Comparison of ENCODE assay signal across 24 cellular contexts in the genomic region with DNA sequence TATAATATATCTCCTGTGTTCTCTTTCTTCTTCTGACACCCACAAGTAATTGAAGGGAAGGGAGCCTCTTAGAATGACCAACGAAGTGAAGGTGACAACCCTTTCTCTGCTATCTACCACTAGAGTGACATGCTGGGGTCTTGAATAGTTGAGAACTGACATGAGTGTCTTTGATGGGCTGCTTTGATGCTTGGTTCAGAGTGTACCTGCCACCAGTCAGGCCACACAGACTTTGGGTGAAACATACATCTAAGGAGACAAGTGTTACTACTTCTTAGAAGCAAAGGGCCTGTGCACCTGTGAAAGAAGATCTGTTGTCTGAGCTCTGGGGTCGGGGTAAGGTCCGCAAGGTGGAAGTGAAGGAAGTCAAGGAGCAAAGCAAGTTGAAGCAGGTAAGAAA.
"Had no signal": no experiment of that assay in that cellular context is flagged by ENCODE, and none has a peak within 500 bp of the region (broad histone marks: within the 10 kb centered on the region; RNA-seq: fewer than 3 reads in every experiment).

No MANE protein-coding gene starts in this region.

- H3K27ac Mint-ChIP-seq: memory B cell; nephron; stimulated activated effector memory CD8-positive, alpha-beta T cell treated with anti-CD3 and anti-CD28 coated beads, Interleukin-12 subunit alpha, Interleukin-12 subunit beta, amount 100 ng/mL, for 72 hours had no signal

- H3K27me3 Mint-ChIP-seq: memory B cell had no signal

- DNase-seq: dermis blood vessel endothelial cell; effector memory CD4-positive, alpha-beta T cell; foreskin keratinocyte; kidney; occipital lobe; ovary; posterior cingulate gyrus; psoas muscle; right cardiac atrium; sigmoid colon; stimulated activated CD4-positive, alpha-beta T cell treated with anti-CD3 and anti-CD28 coated beads, Interleukin-2, amount 100 ng/mL, for 24 hours; stimulated activated CD4-positive, alpha-beta T cell treated with anti-CD3 and anti-CD28 coated beads, Interleukin-4, amount 100 ng/mL, for 24 hours; stimulated activated naive CD4-positive, alpha-beta T cell treated with Interleukin-2 at 50 U/mL for 16 hours; stomach; thyroid gland; trophoblast cell had no signal

- H3K4me3 ChIP-seq: coronary artery, esophagus muscularis mucosa, lung, ovary, psoas muscle, sigmoid colon, stomach, thyroid gland, vagina had no signal

- H3K27me3 ChIP-seq: esophagus muscularis mucosa, foreskin keratinocyte, ovary, sigmoid colon, stomach, thyroid gland, vagina had no signal

- H3K27ac ChIP-seq: coronary artery, esophagus muscularis mucosa, foreskin keratinocyte, ovary, psoas muscle, sigmoid colon, stomach, thyroid gland, vagina had no signal

- H3K4me1 ChIP-seq: esophagus muscularis mucosa, foreskin keratinocyte, psoas muscle, sigmoid colon, thyroid gland, vagina had no signal

- H3K9me3 ChIP-seq: ovary, psoas muscle, sigmoid colon, thyroid gland, vagina had no signal

- ATAC-seq: foreskin keratinocyte; left lobe of liver; psoas muscle; right cardiac atrium; stimulated activated effector memory CD8-positive, alpha-beta T cell treated with anti-CD3 and anti-CD28 coated beads, Interleukin-12 subunit alpha, Interleukin-12 subunit beta, amount 100 ng/mL, for 72 hours had no signal

- H3K4me1 Mint-ChIP-seq: memory B cell, nephron had no signal

- H3K36me3 Mint-ChIP-seq: stimulated activated effector memory CD8-positive, alpha-beta T cell treated with anti-CD3 and anti-CD28 coated beads, Interleukin-12 subunit alpha, Interleukin-12 subunit beta, amount 100 ng/mL, for 72 hours had no signal

- H3K36me3 ChIP-seq: esophagus muscularis mucosa, ovary, sigmoid colon, stomach, thyroid gland, vagina had no signal

- H3K4me3 Mint-ChIP-seq: memory B cell; nephron; stimulated activated effector memory CD8-positive, alpha-beta T cell treated with anti-CD3 and anti-CD28 coated beads, Interleukin-12 subunit alpha, Interleukin-12 subunit beta, amount 100 ng/mL, for 72 hours had no signal
